ENCODE assay signal across 8 cellular contexts in genomic region chr14:73758392-73759182, GRCh38. TPM values are rescaled to one million over a fixed set of nuclear protein-coding genes. Genes with fewer than 3 reads are reported as not detected.
DNase-seq lines count a peak whose midpoint lies in the region; ATAC-seq and TF ChIP-seq lines count a peak whose summit lies in the region.

No MANE protein-coding gene starts in this region.

- TF ChIP-seq CTCF in AG04449 (IDR thresholded peaks at IDR 0.05; ENCODE audit: insufficient read depth, low read length, missing control alignments), result peak; percentile 79
- peak; percentile 19 to 61 for TF ChIP-seq CTCF in left lung (IDR thresholded peaks at IDR 0.05)

- POLR2A ChIA-PET in AG04449 (lab: Yijun Ruan, JAX), result interaction anchor here (0.8 to 2.3 kb wide), 6 partner anchors 17 to 38 kb away, joined by 3 to 7 read pairs (median 4); no protein-coding TSS in a partner anchor

- ATAC-seq in left lung (peak; percentile 7), HG02970 (IDR thresholded peaks at IDR 0.05; ENCODE audit: low FRiP score, unreplicated experiment) (no peak)

- H3K27me3 ChIP-seq in left lung, result no peaks in the 10 kb centered on the region

- no peaks in the 10 kb centered on the region for H3K36me3 ChIP-seq in left lung

- DNase-seq in AG04449 (ENCODE audit: low read depth, low spot score), result no peak
- DNase-seq in GM19238 (ENCODE audit: insufficient read length, low spot score), result peak; percentile 61
- peak; percentile 50 for DNase-seq in NCI-H345 treated with DMSO at 0.1 percent for 48 hours (lab: John Stamatoyannopoulos, UW; ENCODE audit: unreplicated experiment)
- peak; percentile 60 for DNase-seq in activated CD4-positive, alpha-beta T cell treated with anti-CD3 and anti-CD28 coated beads for 1 hour
- DNase-seq in cerebellar cortex (ENCODE audit: low spot score), result peak; percentile 81
- peak; percentile 83 to 93 for DNase-seq in left lung
- DNase-seq in stimulated activated CD4-positive, alpha-beta T cell treated with anti-CD3 and anti-CD28 coated beads, Interleukin-4, amount 100 ng/mL, for 4 hours, result peak; percentile 66 to 71

- CTCF ChIA-PET in AG04449 (lab: Yijun Ruan, JAX), result interaction anchor here (0.6 to 4.5 kb wide), 17 partner anchors 9 to 107 kb away, joined by 3 to 29 read pairs (median 6); no protein-coding TSS in a partner anchor

- H3K4me1 ChIP-seq in left lung, result peaks cover 77 to 88% of the 10 kb centered on the region in 2 donors

- H3K4me3 ChIP-seq in AG04449 (ENCODE audit: low read depth, low read length) (peak overlapping the region; percentile 89), left lung (peak overlapping the region; percentile 66 to 84)

- H3K9me3 ChIP-seq in left lung, result no peaks in the 10 kb centered on the region

- peak overlapping the region; percentile 83 to 99 for H3K27ac ChIP-seq in left lung

- intact Hi-C loops in left lung (cut with DNase I), result no loop called here

RNA-seq across cellular contexts. Expression of gene PNMA1, which starts 44.4 kb away (rescaled TPM):
- 10 to 100 TPM; 30.8 to 32.4 TPM for total RNA-seq in left lung
